ENCODE assay signal across 8 cellular contexts in the genomic region with DNA sequence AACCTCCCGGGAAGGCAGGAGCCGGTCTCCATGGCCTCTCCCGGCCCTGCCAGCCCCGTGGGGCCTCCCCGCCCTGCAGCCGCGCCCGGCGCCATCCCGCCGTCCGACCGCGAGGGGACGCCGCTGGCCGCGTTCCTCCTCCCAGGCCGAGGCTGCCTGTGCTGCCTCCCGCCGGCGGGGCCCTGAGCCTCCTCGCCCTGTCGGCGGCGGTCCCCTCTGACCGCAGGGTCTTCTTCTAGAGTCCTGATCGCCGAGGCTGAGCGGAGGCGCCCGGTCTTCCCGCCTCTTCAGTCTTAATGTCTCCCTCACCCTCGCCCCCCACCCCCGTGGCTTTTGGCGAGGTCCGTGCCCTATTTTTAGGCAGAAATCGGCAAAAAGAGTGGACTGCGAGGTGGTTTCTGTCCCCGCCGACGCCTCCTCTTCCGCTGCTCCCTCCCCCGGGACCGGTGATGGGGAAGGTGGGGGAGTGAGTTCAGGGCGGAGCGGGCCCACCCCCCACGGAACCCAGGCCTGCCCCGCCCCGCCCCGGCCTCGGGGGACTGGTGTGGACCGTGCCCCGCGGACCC. TPM values are rescaled to one million over a fixed set of nuclear protein-coding genes. Genes with fewer than 3 reads are reported as not detected.
DNase-seq lines count a peak whose midpoint lies in the region; ATAC-seq and TF ChIP-seq lines count a peak whose summit lies in the region.

No MANE protein-coding gene starts in this region.

- TF ChIP-seq CTCF in HL-60 (IDR thresholded peaks at IDR 0.05; ENCODE audit: insufficient read depth, low read length) (peak; percentile 35), cardiac fibroblast (IDR thresholded peaks at IDR 0.05; ENCODE audit: low read depth, low read length) (peak; percentile 42)

- H3K4me3 Mint-ChIP-seq in T-helper 17 cell, result peak overlapping the region; percentile 76
- peak overlapping the region; percentile 57 for H3K4me3 Mint-ChIP-seq in stimulated activated naive CD8-positive, alpha-beta T cell treated with anti-CD3 and anti-CD28 coated beads, Interleukin-15, Interleukin-2, amounts not matched to agents 100 ng/mL and 50 ng/mL, for 24 hours

- no peak overlapping the region for H3K27ac ChIP-seq in HL-60 (replicated peaks)

- H3K36me3 Mint-ChIP-seq in T-helper 17 cell (ENCODE audit: low read depth), result no peaks in the 10 kb centered on the region
- H3K36me3 Mint-ChIP-seq in stimulated activated naive CD8-positive, alpha-beta T cell treated with anti-CD3 and anti-CD28 coated beads, Interleukin-15, Interleukin-2, amounts not matched to agents 100 ng/mL and 50 ng/mL, for 24 hours (ENCODE audit: low read depth), result no peaks in the 10 kb centered on the region

- peak overlapping the region; percentile 16; the same call in 1 of the 2 replicates for H3K4me3 ChIP-seq in HL-60 (replicated peaks; ENCODE audit: insufficient read depth, low read length)
- peak overlapping the region; percentile 32 to 41 for H3K4me3 ChIP-seq in cardiac fibroblast (replicated peaks in 1 of 2; ENCODE audit: low read depth in 2 of 2, low read length in 2 of 2)

- H3K4me1 Mint-ChIP-seq in T-helper 17 cell, result peaks cover 10% of the 10 kb centered on the region
- H3K4me1 Mint-ChIP-seq in stimulated activated naive CD8-positive, alpha-beta T cell treated with anti-CD3 and anti-CD28 coated beads, Interleukin-15, Interleukin-2, amounts not matched to agents 100 ng/mL and 50 ng/mL, for 24 hours (ENCODE audit: low read depth), result peaks cover 8% of the 10 kb centered on the region

- no peaks in the 10 kb centered on the region for H3K9me3 Mint-ChIP-seq in stimulated activated naive CD8-positive, alpha-beta T cell treated with anti-CD3 and anti-CD28 coated beads, Interleukin-15, Interleukin-2, amounts not matched to agents 100 ng/mL and 50 ng/mL, for 24 hours

- H3K27ac Mint-ChIP-seq in T-helper 17 cell, result no peak overlapping the region
- no peak overlapping the region for H3K27ac Mint-ChIP-seq in stimulated activated naive CD8-positive, alpha-beta T cell treated with anti-CD3 and anti-CD28 coated beads, Interleukin-15, Interleukin-2, amounts not matched to agents 100 ng/mL and 50 ng/mL, for 24 hours

- no peaks in the 10 kb centered on the region for H3K27me3 ChIP-seq in HL-60 (ENCODE audit: insufficient read depth, poor library complexity, severe bottlenecking)

- H3K27me3 Mint-ChIP-seq in T-helper 17 cell, result no peaks in the 10 kb centered on the region
- H3K27me3 Mint-ChIP-seq in stimulated activated naive CD8-positive, alpha-beta T cell treated with anti-CD3 and anti-CD28 coated beads, Interleukin-15, Interleukin-2, amounts not matched to agents 100 ng/mL and 50 ng/mL, for 24 hours, result peaks cover 9% of the 10 kb centered on the region

- intact Hi-C loops in left colon (cut with DNase I, micrococcal nuclease), result no loop called here

- ATAC-seq in T-helper 17 cell, result peak; percentile 71
- peak; percentile 88 for ATAC-seq in left colon
- ATAC-seq in HG02870 (IDR thresholded peaks at IDR 0.05; ENCODE audit: unreplicated experiment), result no peak

- DNase-seq in GM03348 (ENCODE audit: low spot score) (peak; percentile 96), HL-60 (ENCODE audit: low read depth in 1 of 2, low spot score in 1 of 2) (peak; percentile 20 to 26), T-helper 17 cell (peak; percentile 37 to 52 (median 48)), cardiac fibroblast (ENCODE audit: low read depth in 2 of 2) (peak; percentile 71 to 79), left colon (peak in 1 of 2 donors; percentile 73), medulla oblongata (ENCODE audit: extremely low spot score) (no peak)

- no peaks in the 10 kb centered on the region for H3K9me3 ChIP-seq in T-helper 17 cell (ENCODE audit: control insufficient read depth, low read length, poor library complexity, severe bottlenecking)

RNA-seq across cellular contexts. Expression of gene CPNE7, which starts 0.8 kb away (rescaled TPM):
- total RNA-seq in T-helper 17 cell (1 to 10 TPM; 4.7 to 8.2 TPM), left colon (under 1 TPM; 0.73 to 0.92 TPM)

RNA-seq across cellular contexts. Expression of gene RPL13, which starts 14.3 kb away (rescaled TPM):
- 1,000 to 10,000 TPM; 4,192 to 4,476 TPM for total RNA-seq in T-helper 17 cell
- total RNA-seq in left colon, result 1,000 to 10,000 TPM; 1,613 to 1,684 TPM

RNA-seq across cellular contexts. Expression of gene DPEP1, which starts 38.7 kb away (rescaled TPM):
- total RNA-seq in T-helper 17 cell (not detected), left colon (1 to 10 TPM in 1 of 2 donors, under 1 TPM in 1; 0.73 to 4.4 TPM)
